20 cellular contexts compared by ENCODE assay signal in the genomic region with DNA sequence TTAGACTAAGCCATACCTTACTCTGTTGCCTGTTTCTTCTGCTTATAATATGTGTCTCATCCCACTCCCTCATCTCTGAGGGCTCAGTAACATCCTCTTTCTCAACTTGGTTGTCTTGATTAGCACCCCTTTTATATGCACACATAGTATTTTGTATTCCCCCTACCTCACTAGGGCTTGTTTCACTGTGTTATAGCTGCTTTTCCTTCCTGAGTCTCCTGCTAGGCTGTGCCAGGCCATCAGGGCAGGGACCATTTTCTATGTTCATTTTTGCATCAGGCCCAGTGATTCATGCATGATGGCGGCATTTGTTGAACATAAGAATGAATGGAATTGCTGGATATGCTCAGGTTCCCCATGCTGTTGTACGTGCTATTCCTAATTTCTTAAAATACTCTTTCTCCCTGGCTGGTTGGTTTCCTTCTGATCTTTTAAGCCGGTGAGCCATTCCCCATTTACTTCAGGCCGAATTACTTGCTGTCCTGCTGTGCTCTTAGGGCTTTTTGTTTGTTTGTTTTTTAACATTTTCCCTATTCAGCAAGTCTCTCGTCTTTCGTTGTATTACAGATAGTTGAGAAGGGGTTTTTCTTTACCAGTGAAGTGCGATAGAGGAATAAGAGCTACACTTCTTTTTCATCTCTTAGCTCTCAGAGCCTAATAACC.
"Had no signal": no experiment of that assay in that cellular context is flagged by ENCODE, and none has a peak within 500 bp of the region (broad histone marks: within the 10 kb centered on the region; RNA-seq: fewer than 3 reads in every experiment).

No MANE protein-coding gene starts in this region.

- H3K9me3 ChIP-seq: ascending aorta, left ventricle myocardium inferior, right atrium auricular region, tibial artery, vagina had no signal

- H3K4me3 ChIP-seq: ascending aorta, cardiac muscle cell, dorsolateral prefrontal cortex, left ventricle myocardium inferior, right atrium auricular region, skin epidermis, tibial artery, vagina had no signal

- H3K4me1 ChIP-seq: ascending aorta, left ventricle myocardium inferior, right atrium auricular region, vagina had no signal

- DNase-seq: activated CD4-positive, alpha-beta T cell treated with anti-CD3 and anti-CD28 coated beads for 1 hour; activated CD4-positive, alpha-beta T cell treated with anti-CD3 and anti-CD28 coated beads, Interleukin-2, amount 50 U/mL, for 4 hours; activated naive CD4-positive, alpha-beta T cell treated with Interleukin-2 at 50 U/mL for 16 hours; dorsolateral prefrontal cortex; erythroblast; kidney; left ventricle myocardium inferior; naive thymus-derived CD8-positive, alpha-beta T cell; nucleus accumbens; stimulated activated CD4-positive, alpha-beta T cell treated with anti-CD3 and anti-CD28 coated beads, Interleukin-15, amount 100 ng/mL, for 24 hours; stimulated activated CD4-positive, alpha-beta T cell treated with anti-CD3 and anti-CD28 coated beads, Interleukin-4, amount 100 ng/mL, for 1 hour; stimulated activated naive CD4-positive, alpha-beta T cell; T1000; tibial artery had no signal

- H3K27me3 ChIP-seq: ascending aorta, cardiac muscle cell, dorsolateral prefrontal cortex, right atrium auricular region, tibial artery, vagina had no signal

- H3K27ac ChIP-seq: ascending aorta, cardiac muscle cell, dorsolateral prefrontal cortex, left ventricle myocardium inferior, right atrium auricular region, skin epidermis, tibial artery, vagina had no signal

- ATAC-seq: activated T-helper 17 cell treated with anti-CD3 and anti-CD28 coated beads, Interleukin-2, amount 50 U/mL, for 72 hours; naive thymus-derived CD8-positive, alpha-beta T cell had no signal

- H3K36me3 ChIP-seq: cardiac muscle cell, left ventricle myocardium inferior, right atrium auricular region, tibial artery, vagina had no signal
